35 cellular contexts compared by ENCODE assay signal in the genomic region with DNA sequence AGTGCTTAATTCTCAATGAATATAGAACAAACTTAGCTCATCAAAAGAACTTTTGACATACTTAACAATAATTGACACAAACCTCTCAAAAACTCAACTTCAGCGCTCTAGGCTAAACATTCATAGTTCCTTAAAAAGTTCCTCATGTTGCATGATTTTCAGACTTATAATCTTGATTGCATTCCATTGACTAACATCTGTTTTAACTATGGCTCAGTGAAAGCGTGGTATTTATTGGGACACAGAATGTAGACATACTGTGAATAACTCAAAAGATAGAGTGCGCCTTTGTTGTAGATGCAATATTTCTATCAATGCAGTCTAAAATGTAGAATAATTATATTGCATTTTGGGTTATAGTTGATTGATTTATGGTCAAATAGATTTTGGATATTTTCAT.
"Had no signal": no experiment of that assay in that cellular context is flagged by ENCODE, and none has a peak within 500 bp of the region (broad histone marks: within the 10 kb centered on the region; RNA-seq: fewer than 3 reads in every experiment).

No MANE protein-coding gene starts in this region.

- H3K27me3 Mint-ChIP-seq: activated B cell treated with CpG ODN at 0.5 μM for 24 hours; activated CD4-positive, alpha-beta memory T cell treated with anti-CD3 and anti-CD28 coated beads for 36 hours; activated CD4-positive, alpha-beta T cell treated with anti-CD3 and anti-CD28 coated beads, Interleukin-2, amount 10 ng/mL, durations not matched to agents 24 days and 14 days; activated CD8-positive, alpha-beta T cell treated with anti-CD3 and anti-CD28 coated beads for 36 hours; activated naive CD8-positive, alpha-beta T cell treated with anti-CD3 and anti-CD28 coated beads for 36 hours; activated T-helper 17 cell treated with anti-CD3 and anti-CD28 coated beads, Interleukin-2, amount 50 U/mL, for 72 hours; central memory CD8-positive, alpha-beta T cell had no signal

- H3K27me3 ChIP-seq: ascending aorta, cardiac muscle cell had no signal

- DNase-seq: activated B cell treated with CpG ODN at 0.5 μM for 24 hours; activated CD4-positive, alpha-beta memory T cell treated with anti-CD3 and anti-CD28 coated beads for 36 hours; activated CD4-positive, alpha-beta T cell treated with anti-CD3 and anti-CD28 coated beads for 4 hours; activated CD4-positive, alpha-beta T cell treated with anti-CD3 and anti-CD28 coated beads, Interleukin-2, amount 10 ng/mL, durations not matched to agents 24 days and 14 days; activated CD4-positive, alpha-beta T cell treated with anti-CD3 and anti-CD28 coated beads, Interleukin-2, amount 50 U/mL, for 1 hour; activated CD4-positive, alpha-beta T cell treated with anti-CD3 and anti-CD28 coated beads, Interleukin-2, amount 50 U/mL, for 4 hours; activated CD4-positive, CD25-positive, alpha-beta regulatory T cell treated with anti-CD3 and anti-CD28 coated beads, Interleukin-2, amount 50 U/mL, for 72 hours; activated CD8-positive, alpha-beta memory T cell treated with anti-CD3 and anti-CD28 coated beads, Interleukin-2, amount 50 U/mL, for 4 hours; activated CD8-positive, alpha-beta T cell treated with anti-CD3 and anti-CD28 coated beads for 36 hours; activated effector memory CD4-positive, alpha-beta T cell treated with anti-CD3 and anti-CD28 coated beads, Interleukin-2, amount 50 U/mL, for 16 hours; activated gamma-delta T cell treated with Interleukin-2 at 50 U/mL for 16 hours; activated naive CD4-positive, alpha-beta T cell; activated naive CD4-positive, alpha-beta T cell treated with anti-CD3 and anti-CD28 coated beads for 36 hours; activated naive CD4-positive, alpha-beta T cell treated with anti-CD3 and anti-CD28 coated beads, Interleukin-2, amount 50 U/mL, for 16 hours; activated naive CD8-positive, alpha-beta T cell treated with anti-CD3 and anti-CD28 coated beads for 36 hours; activated T-cell treated with anti-CD3 and anti-CD28 coated beads for 4 hours; activated T-cell treated with anti-CD3 and anti-CD28 coated beads, Interleukin-2, amount 50 U/mL, for 1 hour; activated T-cell treated with anti-CD3 and anti-CD28 coated beads, Interleukin-2, amount 50 U/mL, for 4 hours; activated T-cell treated with anti-CD3 and anti-CD28 coated beads, Interleukin-2, amount 50 U/mL, for 72 hours; amygdala; anterior cingulate cortex; caudate nucleus; cerebellar nuclear complex; T-helper 1 cell; T-helper 2 cell; T-helper 9 cell had no signal

- H3K36me3 Mint-ChIP-seq: activated CD4-positive, alpha-beta memory T cell treated with anti-CD3 and anti-CD28 coated beads for 36 hours; activated naive CD4-positive, alpha-beta T cell treated with anti-CD3 and anti-CD28 coated beads, Interleukin-2, amount 50 U/mL, for 72 hours; activated naive CD8-positive, alpha-beta T cell treated with anti-CD3 and anti-CD28 coated beads for 36 hours; brain had no signal

- H3K9me3 Mint-ChIP-seq: activated B cell treated with CpG ODN at 0.5 μM for 24 hours; activated CD4-positive, alpha-beta memory T cell treated with anti-CD3 and anti-CD28 coated beads for 36 hours; activated CD4-positive, alpha-beta T cell treated with anti-CD3 and anti-CD28 coated beads, Interleukin-2, amount 10 ng/mL, durations not matched to agents 24 days and 14 days; activated CD8-positive, alpha-beta T cell treated with anti-CD3 and anti-CD28 coated beads for 36 hours; activated naive CD4-positive, alpha-beta T cell treated with anti-CD3 and anti-CD28 coated beads, Interleukin-2, amount 50 U/mL, for 72 hours; activated naive CD8-positive, alpha-beta T cell treated with anti-CD3 and anti-CD28 coated beads for 36 hours; activated T-cell treated with anti-CD3 and anti-CD28 coated beads, Interleukin-2, amount 50 U/mL, for 4 hours; activated T-helper 1 cell treated with anti-CD3 and anti-CD28 coated beads, Interleukin-12 subunit alpha, Interleukin-12 subunit beta, Interleukin-2, Interleukin-4 antibody, amounts not matched to agents 30 ng/mL and 10 ng/mL and 1 ng/mL, durations not matched to agents 14 hours and 24 hours and 36 hours; activated T-helper 17 cell treated with anti-CD3 and anti-CD28 coated beads, Interleukin-2, amount 50 U/mL, for 72 hours; T-helper 1 cell treated with Interleukin-12 subunit alpha and Interleukin-12 subunit beta and Interleukin-4 antibody, amounts not matched to agents 30 μg/mL and 1 μg/mL, for 36 hours; T-helper 2 cell treated with Interferon-gamma antibody and Interleukin-4, amounts not matched to agents 5 μg/mL and 100 μg/mL, for 36 hours had no signal

- H3K9me3 ChIP-seq: ascending aorta had no signal

- H3K4me3 ChIP-seq: ascending aorta, cardiac muscle cell had no signal

- H3K4me3 Mint-ChIP-seq: activated B cell treated with CpG ODN at 0.5 μM for 24 hours; activated CD4-positive, alpha-beta memory T cell treated with anti-CD3 and anti-CD28 coated beads for 36 hours; activated CD4-positive, alpha-beta T cell treated with anti-CD3 and anti-CD28 coated beads, Interleukin-2, amount 10 ng/mL, durations not matched to agents 24 days and 14 days; activated CD8-positive, alpha-beta T cell treated with anti-CD3 and anti-CD28 coated beads for 36 hours; activated naive CD4-positive, alpha-beta T cell treated with anti-CD3 and anti-CD28 coated beads for 36 hours; activated naive CD8-positive, alpha-beta T cell treated with anti-CD3 and anti-CD28 coated beads for 36 hours; activated T-cell treated with anti-CD3 and anti-CD28 coated beads, Interleukin-2, amount 50 U/mL, for 4 hours; activated T-cell treated with anti-CD3 and anti-CD28 coated beads, Interleukin-2, amount 50 U/mL, for 72 hours; activated T-helper 1 cell treated with anti-CD3 and anti-CD28 coated beads, Interleukin-12 subunit alpha, Interleukin-12 subunit beta, Interleukin-2, Interleukin-4 antibody, amounts not matched to agents 30 ng/mL and 10 ng/mL and 1 ng/mL, durations not matched to agents 14 hours and 24 hours and 36 hours; activated T-helper 17 cell treated with anti-CD3 and anti-CD28 coated beads, Interleukin-2, amount 50 U/mL, for 72 hours; brain; central memory CD8-positive, alpha-beta T cell; T-helper 1 cell treated with Interleukin-12 subunit alpha and Interleukin-12 subunit beta and Interleukin-4 antibody, amounts not matched to agents 30 μg/mL and 1 μg/mL, for 36 hours; T-helper 2 cell treated with Interferon-gamma antibody and Interleukin-4, amounts not matched to agents 5 μg/mL and 100 μg/mL, for 36 hours had no signal

- H3K4me1 ChIP-seq: ascending aorta had no signal

- H3K4me1 Mint-ChIP-seq: activated B cell treated with CpG ODN at 0.5 μM for 24 hours; activated CD4-positive, alpha-beta T cell treated with anti-CD3 and anti-CD28 coated beads, Interleukin-2, amount 10 ng/mL, durations not matched to agents 24 days and 14 days; activated naive CD8-positive, alpha-beta T cell treated with anti-CD3 and anti-CD28 coated beads for 36 hours; activated T-helper 17 cell treated with anti-CD3 and anti-CD28 coated beads, Interleukin-2, amount 50 U/mL, for 72 hours; central memory CD8-positive, alpha-beta T cell had no signal

- H3K27ac Mint-ChIP-seq: activated B cell treated with CpG ODN at 0.5 μM for 24 hours; activated CD4-positive, alpha-beta memory T cell treated with anti-CD3 and anti-CD28 coated beads for 36 hours; activated CD4-positive, alpha-beta T cell treated with anti-CD3 and anti-CD28 coated beads, Interleukin-2, amount 10 ng/mL, durations not matched to agents 24 days and 14 days; activated CD8-positive, alpha-beta T cell treated with anti-CD3 and anti-CD28 coated beads for 36 hours; activated naive CD4-positive, alpha-beta T cell treated with anti-CD3 and anti-CD28 coated beads for 36 hours; activated naive CD4-positive, alpha-beta T cell treated with anti-CD3 and anti-CD28 coated beads, Interleukin-2, amount 50 U/mL, for 72 hours; activated naive CD8-positive, alpha-beta T cell treated with anti-CD3 and anti-CD28 coated beads for 36 hours; activated T-cell treated with anti-CD3 and anti-CD28 coated beads, Interleukin-2, amount 50 U/mL, for 72 hours; activated T-helper 1 cell treated with anti-CD3 and anti-CD28 coated beads, Interleukin-12 subunit alpha, Interleukin-12 subunit beta, Interleukin-2, Interleukin-4 antibody, amounts not matched to agents 30 ng/mL and 10 ng/mL and 1 ng/mL, durations not matched to agents 14 hours and 24 hours and 36 hours; activated T-helper 17 cell treated with anti-CD3 and anti-CD28 coated beads, Interleukin-2, amount 50 U/mL, for 72 hours; brain; T-helper 1 cell treated with Interleukin-12 subunit alpha and Interleukin-12 subunit beta and Interleukin-4 antibody, amounts not matched to agents 30 μg/mL and 1 μg/mL, for 36 hours; T-helper 2 cell treated with Interferon-gamma antibody and Interleukin-4, amounts not matched to agents 5 μg/mL and 100 μg/mL, for 36 hours had no signal

- H3K36me3 ChIP-seq: ascending aorta, cardiac muscle cell had no signal
